1 cellular context compared by ENCODE assay signal in genomic region chr6:85678602-85679444, GRCh38.
TF ChIP-seq lines count a peak whose summit lies in the region.

No MANE protein-coding gene starts in this region.

TF ChIP-seq in K562, 482 proteins besides CTCF, POLR2A, EP300 and RAD21 (continued from another document and continues in another):
- TF ChIP-seq BCLAF1 (IDR thresholded peaks at IDR 0.05; ENCODE audit: borderline replicate concordance in 1 of 2, control insufficient read depth in 1 of 2, low read depth in 2 of 2, low read length in 1 of 2) (no peak), ZNF518B (CRISPR knock-in tag; IDR thresholded peaks at IDR 0.05) (no peak), BCOR (IDR thresholded peaks at IDR 0.05) (no peak), MAFF (IDR thresholded peaks at IDR 0.05; ENCODE audit: low read length) (no peak), ZBTB33 (CRISPR knock-in tag; IDR thresholded peaks at IDR 0.05) (peak; percentile 77), SIX5 (IDR thresholded peaks at IDR 0.05; ENCODE audit: borderline replicate concordance in 1 of 2, insufficient read depth in 1 of 2, low read depth in 1 of 2, low read length in 2 of 2) (no peak), SREBF1 (IDR thresholded peaks at IDR 0.05; ENCODE audit: borderline replicate concordance, low read depth, low read length) (no peak), SRSF3 (IDR thresholded peaks at IDR 0.05; ENCODE audit: insufficient read depth, low read length) (0 out of 2 replicates have a peak, but pooled peaks have one; percentile 22), HNRNPL (IDR thresholded peaks at IDR 0.05; ENCODE audit: low read depth, low read length) (no peak), WHSC1 (IDR thresholded peaks at IDR 0.05; ENCODE audit: low read length) (no peak), ILK (tag; IDR thresholded peaks at IDR 0.05; ENCODE audit: borderline replicate concordance, low read depth) (no peak), ZNF644 (tag; IDR thresholded peaks at IDR 0.05; ENCODE audit: low read depth) (peak; percentile 96), ZNF232 (CRISPR knock-in tag; IDR thresholded peaks at IDR 0.05) (no peak; the same call in 1 of the 2 replicates), TCF3 (CRISPR knock-in tag; IDR thresholded peaks at IDR 0.05) (no peak), ZNF395 (CRISPR knock-in tag; IDR thresholded peaks at IDR 0.05) (peak; percentile 94), NFE2L1 (tag; IDR thresholded peaks at IDR 0.05; ENCODE audit: borderline replicate concordance, low read depth) (no peak), TBP (optimal IDR thresholded peaks at IDR 0.05; ENCODE audit: low read depth, low read length) (no peak), YY1 (IDR thresholded peaks at IDR 0.05; ENCODE audit: borderline replicate concordance in 1 of 3, control insufficient read depth in 1 of 3, extremely low read depth in 1 of 3, insufficient read depth in 3 of 3, insufficient read length in 1 of 3, insufficient replicate concordance in 2 of 3, low read depth in 1 of 3, low read length in 2 of 3) (peak; percentile 47 to 88 (median 80)), ARHGAP35 (IDR thresholded peaks at IDR 0.05; ENCODE audit: partially characterized antibody) (no peak), ZNF133 (CRISPR knock-in tag; IDR thresholded peaks at IDR 0.05) (no peak), SLC30A9 (CRISPR knock-in tag; IDR thresholded peaks at IDR 0.05) (no peak), NFIC (IDR thresholded peaks at IDR 0.05) (peak; percentile 71), SRSF9 (IDR thresholded peaks at IDR 0.05; ENCODE audit: borderline replicate concordance, low read depth, low read length) (no peak), STAT5A (IDR thresholded peaks at IDR 0.05; ENCODE audit: borderline replicate concordance, low read length) (no peak; the same call in 1 of the 2 replicates), NUFIP1 (IDR thresholded peaks at IDR 0.05; ENCODE audit: partially characterized antibody) (no peak), ZNF445 (CRISPR knock-in tag; IDR thresholded peaks at IDR 0.05; ENCODE audit: low read depth) (no peak), SAFB (IDR thresholded peaks at IDR 0.05; ENCODE audit: borderline replicate concordance, low read depth, low read length) (peak; percentile 43; the same call in 1 of the 2 replicates), TEAD1 (CRISPR knock-in tag; IDR thresholded peaks at IDR 0.05) (peak in 1 of 2 experiments; percentile 43; a peak in 3 of 4 replicates), ZFX (CRISPR knock-in tag; IDR thresholded peaks at IDR 0.05) (peak; percentile 97), PHF20 (IDR thresholded peaks at IDR 0.05; ENCODE audit: partially characterized antibody) (peak; percentile 44), ASH1L (IDR thresholded peaks at IDR 0.05; ENCODE audit: borderline replicate concordance, low read depth, partially characterized antibody) (no peak)
- TF ChIP-seq, protein P1, sequence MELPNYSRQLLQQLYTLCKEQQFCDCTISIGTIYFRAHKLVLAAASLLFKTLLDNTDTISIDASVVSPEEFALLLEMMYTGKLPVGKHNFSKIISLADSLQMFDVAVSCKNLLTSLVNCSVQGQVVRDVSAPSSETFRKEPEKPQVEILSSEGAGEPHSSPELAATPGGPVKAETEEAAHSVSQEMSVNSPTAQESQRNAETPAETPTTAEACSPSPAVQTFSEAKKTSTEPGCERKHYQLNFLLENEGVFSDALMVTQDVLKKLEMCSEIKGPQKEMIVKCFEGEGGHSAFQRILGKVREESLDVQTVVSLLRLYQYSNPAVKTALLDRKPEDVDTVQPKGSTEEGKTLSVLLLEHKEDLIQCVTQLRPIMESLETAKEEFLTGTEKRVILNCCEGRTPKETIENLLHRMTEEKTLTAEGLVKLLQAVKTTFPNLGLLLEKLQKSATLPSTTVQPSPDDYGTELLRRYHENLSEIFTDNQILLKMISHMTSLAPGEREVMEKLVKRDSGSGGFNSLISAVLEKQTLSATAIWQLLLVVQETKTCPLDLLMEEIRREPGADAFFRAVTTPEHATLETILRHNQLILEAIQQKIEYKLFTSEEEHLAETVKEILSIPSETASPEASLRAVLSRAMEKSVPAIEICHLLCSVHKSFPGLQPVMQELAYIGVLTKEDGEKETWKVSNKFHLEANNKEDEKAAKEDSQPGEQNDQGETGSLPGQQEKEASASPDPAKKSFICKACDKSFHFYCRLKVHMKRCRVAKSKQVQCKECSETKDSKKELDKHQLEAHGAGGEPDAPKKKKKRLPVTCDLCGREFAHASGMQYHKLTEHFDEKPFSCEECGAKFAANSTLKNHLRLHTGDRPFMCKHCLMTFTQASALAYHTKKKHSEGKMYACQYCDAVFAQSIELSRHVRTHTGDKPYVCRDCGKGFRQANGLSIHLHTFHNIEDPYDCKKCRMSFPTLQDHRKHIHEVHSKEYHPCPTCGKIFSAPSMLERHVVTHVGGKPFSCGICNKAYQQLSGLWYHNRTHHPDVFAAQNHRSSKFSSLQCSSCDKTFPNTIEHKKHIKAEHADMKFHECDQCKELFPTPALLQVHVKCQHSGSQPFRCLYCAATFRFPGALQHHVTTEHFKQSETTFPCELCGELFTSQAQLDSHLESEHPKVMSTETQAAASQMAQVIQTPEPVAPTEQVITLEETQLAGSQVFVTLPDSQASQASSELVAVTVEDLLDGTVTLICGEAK (IDR thresholded peaks at IDR 0.05): no peak
- TF ChIP-seq, protein P1 (CRISPR knock-in tag; IDR thresholded peaks at IDR 0.05): no peak
- TF ChIP-seq, protein P2, sequence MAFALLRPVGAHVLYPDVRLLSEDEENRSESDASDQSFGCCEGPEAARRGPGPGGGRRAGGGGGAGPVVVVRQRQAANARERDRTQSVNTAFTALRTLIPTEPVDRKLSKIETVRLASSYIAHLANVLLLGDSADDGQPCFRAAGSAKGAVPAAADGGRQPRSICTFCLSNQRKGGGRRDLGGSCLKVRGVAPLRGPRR (CRISPR knock-in tag; IDR thresholded peaks at IDR 0.05): no peak
- TF ChIP-seq, protein P3, sequence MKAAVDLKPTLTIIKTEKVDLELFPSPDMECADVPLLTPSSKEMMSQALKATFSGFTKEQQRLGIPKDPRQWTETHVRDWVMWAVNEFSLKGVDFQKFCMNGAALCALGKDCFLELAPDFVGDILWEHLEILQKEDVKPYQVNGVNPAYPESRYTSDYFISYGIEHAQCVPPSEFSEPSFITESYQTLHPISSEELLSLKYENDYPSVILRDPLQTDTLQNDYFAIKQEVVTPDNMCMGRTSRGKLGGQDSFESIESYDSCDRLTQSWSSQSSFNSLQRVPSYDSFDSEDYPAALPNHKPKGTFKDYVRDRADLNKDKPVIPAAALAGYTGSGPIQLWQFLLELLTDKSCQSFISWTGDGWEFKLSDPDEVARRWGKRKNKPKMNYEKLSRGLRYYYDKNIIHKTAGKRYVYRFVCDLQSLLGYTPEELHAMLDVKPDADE (conservative IDR thresholded peaks at IDR 0.05; ENCODE audit: control insufficient read depth, low read depth, low read length): peak; percentile 86
- TF ChIP-seq, protein P4, sequence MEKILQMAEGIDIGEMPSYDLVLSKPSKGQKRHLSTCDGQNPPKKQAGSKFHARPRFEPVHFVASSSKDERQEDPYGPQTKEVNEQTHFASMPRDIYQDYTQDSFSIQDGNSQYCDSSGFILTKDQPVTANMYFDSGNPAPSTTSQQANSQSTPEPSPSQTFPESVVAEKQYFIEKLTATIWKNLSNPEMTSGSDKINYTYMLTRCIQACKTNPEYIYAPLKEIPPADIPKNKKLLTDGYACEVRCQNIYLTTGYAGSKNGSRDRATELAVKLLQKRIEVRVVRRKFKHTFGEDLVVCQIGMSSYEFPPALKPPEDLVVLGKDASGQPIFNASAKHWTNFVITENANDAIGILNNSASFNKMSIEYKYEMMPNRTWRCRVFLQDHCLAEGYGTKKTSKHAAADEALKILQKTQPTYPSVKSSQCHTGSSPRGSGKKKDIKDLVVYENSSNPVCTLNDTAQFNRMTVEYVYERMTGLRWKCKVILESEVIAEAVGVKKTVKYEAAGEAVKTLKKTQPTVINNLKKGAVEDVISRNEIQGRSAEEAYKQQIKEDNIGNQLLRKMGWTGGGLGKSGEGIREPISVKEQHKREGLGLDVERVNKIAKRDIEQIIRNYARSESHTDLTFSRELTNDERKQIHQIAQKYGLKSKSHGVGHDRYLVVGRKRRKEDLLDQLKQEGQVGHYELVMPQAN (IDR thresholded peaks at IDR 0.05; ENCODE audit: borderline replicate concordance): peak; percentile 80
